ENCODE assay signal across 26 cellular contexts in genomic region chr12:108231109-108231905, GRCh38.
"Had no signal": no experiment of that assay in that cellular context is flagged by ENCODE, and none has a peak within 500 bp of the region (broad histone marks: within the 10 kb centered on the region; RNA-seq: fewer than 3 reads in every experiment).

No MANE protein-coding gene starts in this region.

- H3K36me3 Mint-ChIP-seq: activated naive CD4-positive, alpha-beta T cell treated with anti-CD3 and anti-CD28 coated beads, Interleukin-2, amount 50 U/mL, for 24 hours; activated naive CD8-positive, alpha-beta T cell treated with anti-CD3 and anti-CD28 coated beads, Interleukin-2, amount 10 ng/mL, durations not matched to agents 7 days and 5 days had no signal

- H3K36me3 ChIP-seq: MG63, SJCRH30 had no signal

- H3K27ac Mint-ChIP-seq: activated CD4-positive, alpha-beta T cell treated with anti-CD3 and anti-CD28 coated beads for 36 hours; activated CD4-positive, alpha-beta T cell treated with anti-CD3 and anti-CD28 coated beads, Interleukin-2, amount 10 ng/mL, durations not matched to agents 7 days and 5 days; activated naive CD4-positive, alpha-beta T cell treated with anti-CD3 and anti-CD28 coated beads, Interleukin-2, amount 50 U/mL, for 24 hours; activated naive CD8-positive, alpha-beta T cell treated with anti-CD3 and anti-CD28 coated beads, Interleukin-2, amount 10 ng/mL, durations not matched to agents 7 days and 5 days; activated T-cell treated with anti-CD3 and anti-CD28 coated beads, Interleukin-2, amount 50 U/mL, for 72 hours; activated T-helper 17 cell treated with anti-CD3 and anti-CD28 coated beads, Interleukin-2, amount 50 U/mL, for 72 hours; T-helper 1 cell treated with Interleukin-12 subunit alpha and Interleukin-12 subunit beta and Interleukin-4 antibody, amounts not matched to agents 30 μg/mL and 1 μg/mL, for 36 hours; T-helper 2 cell treated with Interferon-gamma antibody and Interleukin-4, amounts not matched to agents 5 μg/mL and 100 μg/mL, for 36 hours had no signal

- ATAC-seq: activated CD4-positive, alpha-beta T cell treated with anti-CD3 and anti-CD28 coated beads for 36 hours; activated CD4-positive, CD25-positive, alpha-beta regulatory T cell treated with anti-CD3 and anti-CD28 coated beads, Interleukin-2, amount 50 U/mL, for 24 hours; activated T-cell treated with anti-CD3 and anti-CD28 coated beads, Interleukin-2, amount 50 U/mL, for 72 hours; activated T-helper 17 cell treated with anti-CD3 and anti-CD28 coated beads, Interleukin-2, amount 50 U/mL, for 72 hours; Panc1 had no signal

- H3K4me3 ChIP-seq: ascending aorta, MG63, SJCRH30 had no signal

- H3K4me3 Mint-ChIP-seq: activated CD4-positive, alpha-beta T cell treated with anti-CD3 and anti-CD28 coated beads for 36 hours; activated CD4-positive, alpha-beta T cell treated with anti-CD3 and anti-CD28 coated beads, Interleukin-2, amount 10 ng/mL, durations not matched to agents 7 days and 5 days; activated naive CD4-positive, alpha-beta T cell treated with anti-CD3 and anti-CD28 coated beads, Interleukin-2, amount 50 U/mL, for 24 hours; activated naive CD8-positive, alpha-beta T cell treated with anti-CD3 and anti-CD28 coated beads, Interleukin-2, amount 10 ng/mL, durations not matched to agents 7 days and 5 days; activated T-cell treated with anti-CD3 and anti-CD28 coated beads, Interleukin-2, amount 50 U/mL, for 72 hours; activated T-helper 17 cell treated with anti-CD3 and anti-CD28 coated beads, Interleukin-2, amount 50 U/mL, for 72 hours; T-helper 1 cell treated with Interleukin-12 subunit alpha and Interleukin-12 subunit beta and Interleukin-4 antibody, amounts not matched to agents 30 μg/mL and 1 μg/mL, for 36 hours; T-helper 2 cell treated with Interferon-gamma antibody and Interleukin-4, amounts not matched to agents 5 μg/mL and 100 μg/mL, for 36 hours had no signal

- H3K27me3 ChIP-seq: ascending aorta, MG63, SJCRH30 had no signal

- H3K9me3 Mint-ChIP-seq: activated CD4-positive, alpha-beta T cell treated with anti-CD3 and anti-CD28 coated beads, Interleukin-2, amount 10 ng/mL, durations not matched to agents 7 days and 5 days; activated naive CD4-positive, alpha-beta T cell treated with anti-CD3 and anti-CD28 coated beads, Interleukin-2, amount 50 U/mL, for 24 hours; activated naive CD8-positive, alpha-beta T cell treated with anti-CD3 and anti-CD28 coated beads, Interleukin-2, amount 10 ng/mL, durations not matched to agents 7 days and 5 days; T-helper 1 cell treated with Interleukin-12 subunit alpha and Interleukin-12 subunit beta and Interleukin-4 antibody, amounts not matched to agents 30 μg/mL and 1 μg/mL, for 36 hours; T-helper 2 cell treated with Interferon-gamma antibody and Interleukin-4, amounts not matched to agents 5 μg/mL and 100 μg/mL, for 36 hours had no signal

- H3K9me3 ChIP-seq: ascending aorta, MG63, SJCRH30, SK-N-SH had no signal

- H3K4me1 ChIP-seq: ascending aorta, SJCRH30 had no signal

- DNase-seq: activated CD4-positive, alpha-beta T cell treated with anti-CD3 and anti-CD28 coated beads for 36 hours; activated CD4-positive, alpha-beta T cell treated with anti-CD3 and anti-CD28 coated beads, Interleukin-2, amount 10 ng/mL, durations not matched to agents 7 days and 5 days; activated CD4-positive, alpha-beta T cell treated with anti-CD3 and anti-CD28 coated beads, Interleukin-2, amount 50 U/mL, for 48 hours; activated CD8-positive, alpha-beta memory T cell treated with anti-CD3 and anti-CD28 coated beads, Interleukin-2, amount 50 U/mL, for 4 hours; activated gamma-delta T cell; activated naive CD4-positive, alpha-beta T cell treated with Interleukin-2 at 50 U/mL for 16 hours; activated naive CD8-positive, alpha-beta T cell treated with anti-CD3 and anti-CD28 coated beads, Interleukin-2, amount 10 ng/mL, durations not matched to agents 7 days and 5 days; activated T-cell treated with anti-CD3 and anti-CD28 coated beads, Interleukin-2, amount 50 U/mL, for 72 hours; amygdala; MG63; NCI-H1092; NCI-H1436 treated with DMSO at 0.1 percent for 48 hours; NCI-H1694 treated with DMSO at 0.1 percent for 48 hours; NCI-H2029; NCI-H345; NCI-H524 treated with DMSO at 0.1 percent for 48 hours; SHP77; SJCRH30; SK-N-SH had no signal

- H3K4me1 Mint-ChIP-seq: activated CD4-positive, alpha-beta T cell treated with anti-CD3 and anti-CD28 coated beads for 36 hours; activated CD4-positive, alpha-beta T cell treated with anti-CD3 and anti-CD28 coated beads, Interleukin-2, amount 10 ng/mL, durations not matched to agents 7 days and 5 days; activated naive CD4-positive, alpha-beta T cell treated with anti-CD3 and anti-CD28 coated beads, Interleukin-2, amount 50 U/mL, for 24 hours; activated naive CD8-positive, alpha-beta T cell treated with anti-CD3 and anti-CD28 coated beads, Interleukin-2, amount 10 ng/mL, durations not matched to agents 7 days and 5 days; activated T-helper 17 cell treated with anti-CD3 and anti-CD28 coated beads, Interleukin-2, amount 50 U/mL, for 72 hours had no signal

- H3K27ac ChIP-seq: ascending aorta, SJCRH30 had no signal
